ENCODE assay signal across 33 cellular contexts in genomic region chr13:84843368-84843767, GRCh38.
"Had no signal": no experiment of that assay in that cellular context is flagged by ENCODE, and none has a peak within 500 bp of the region (broad histone marks: within the 10 kb centered on the region; RNA-seq: fewer than 3 reads in every experiment).

No MANE protein-coding gene starts in this region.

- H3K4me3 ChIP-seq: esophagus muscularis mucosa, gastroesophageal sphincter, heart right ventricle, hepatocyte had no signal

- H3K36me3 ChIP-seq: brain microvascular endothelial cell, esophagus muscularis mucosa, gastroesophageal sphincter, heart right ventricle, WERI-Rb-1 had no signal

- H3K27me3 Mint-ChIP-seq: activated B cell treated with CpG ODN at 0.5 μM for 24 hours; activated CD8-positive, alpha-beta T cell treated with anti-CD3 and anti-CD28 coated beads for 36 hours; activated naive CD8-positive, alpha-beta T cell; activated T-helper 17 cell treated with anti-CD3 and anti-CD28 coated beads, Interleukin-2, amount 50 U/mL, for 72 hours had no signal

- H3K27ac ChIP-seq: brain microvascular endothelial cell, esophagus muscularis mucosa, gastroesophageal sphincter, heart right ventricle, hepatocyte, WERI-Rb-1 had no signal

- H3K9me3 ChIP-seq: esophagus muscularis mucosa, gastroesophageal sphincter had no signal

- H3K4me3 Mint-ChIP-seq: activated B cell treated with CpG ODN at 0.5 μM for 24 hours; activated CD8-positive, alpha-beta T cell treated with anti-CD3 and anti-CD28 coated beads for 36 hours; activated naive CD8-positive, alpha-beta T cell; activated T-cell treated with anti-CD3 and anti-CD28 coated beads, Interleukin-2, amount 50 U/mL, for 4 hours; activated T-helper 17 cell treated with anti-CD3 and anti-CD28 coated beads, Interleukin-2, amount 50 U/mL, for 72 hours; T-helper 2 cell treated with Interferon-gamma antibody and Interleukin-4, amounts not matched to agents 5 μg/mL and 100 μg/mL, for 36 hours had no signal

- DNase-seq: activated B cell treated with CpG ODN at 0.5 μM for 24 hours; activated CD4-positive, alpha-beta T cell treated with anti-CD3 and anti-CD28 coated beads for 48 hours; activated CD4-positive, alpha-beta T cell treated with anti-CD3 and anti-CD28 coated beads, Interleukin-2, amount 50 U/mL, for 1 hour; activated CD4-positive, alpha-beta T cell treated with anti-CD3 and anti-CD28 coated beads, Interleukin-2, amount 50 U/mL, for 48 hours; activated CD8-positive, alpha-beta memory T cell treated with anti-CD3 and anti-CD28 coated beads for 24 hours; activated CD8-positive, alpha-beta T cell treated with anti-CD3 and anti-CD28 coated beads for 36 hours; activated effector memory CD4-positive, alpha-beta T cell treated with Interleukin-2 at 50 U/mL for 16 hours; activated gamma-delta T cell treated with Interleukin-2 at 50 U/mL for 16 hours; activated naive CD4-positive, alpha-beta T cell treated with anti-CD3 and anti-CD28 coated beads, Interleukin-2, amount 50 U/mL, for 16 hours; activated naive CD4-positive, alpha-beta T cell treated with Interleukin-2 at 50 U/mL for 16 hours; activated T-cell treated with anti-CD3 and anti-CD28 coated beads, Interleukin-2, amount 50 U/mL, for 4 hours; amniotic stem cell; anterior cingulate cortex; brain microvascular endothelial cell; caudate nucleus; cortex of kidney; dermis blood vessel endothelial cell; effector CD4-positive, alpha-beta T cell; foreskin melanocyte; heart right ventricle; T1000; WERI-Rb-1 had no signal

- ATAC-seq: activated CD4-positive, CD25-positive, alpha-beta regulatory T cell treated with anti-CD3 and anti-CD28 coated beads, Interleukin-2, amount 50 U/mL, for 24 hours; activated CD8-positive, alpha-beta T cell treated with anti-CD3 and anti-CD28 coated beads for 36 hours; activated T-cell treated with anti-CD3 and anti-CD28 coated beads, Interleukin-2, amount 50 U/mL, for 4 hours; activated T-helper 17 cell treated with anti-CD3 and anti-CD28 coated beads, Interleukin-2, amount 50 U/mL, for 72 hours; gastroesophageal sphincter; heart right ventricle had no signal

- H3K9me3 Mint-ChIP-seq: activated B cell treated with CpG ODN at 0.5 μM for 24 hours; T-helper 2 cell treated with Interferon-gamma antibody and Interleukin-4, amounts not matched to agents 5 μg/mL and 100 μg/mL, for 36 hours had no signal

- FAIRE-seq: astrocyte, colon, endometrium, endothelial cell of umbilical vein had no signal

- H3K36me3 Mint-ChIP-seq: activated naive CD8-positive, alpha-beta T cell had no signal

- H3K4me1 ChIP-seq: esophagus muscularis mucosa, heart right ventricle had no signal

- H3K4me1 Mint-ChIP-seq: activated B cell treated with CpG ODN at 0.5 μM for 24 hours; activated T-helper 17 cell treated with anti-CD3 and anti-CD28 coated beads, Interleukin-2, amount 50 U/mL, for 72 hours had no signal

- H3K27ac Mint-ChIP-seq: activated B cell treated with CpG ODN at 0.5 μM for 24 hours; activated CD8-positive, alpha-beta T cell treated with anti-CD3 and anti-CD28 coated beads for 36 hours; activated naive CD8-positive, alpha-beta T cell; activated T-helper 17 cell treated with anti-CD3 and anti-CD28 coated beads, Interleukin-2, amount 50 U/mL, for 72 hours; T-helper 2 cell treated with Interferon-gamma antibody and Interleukin-4, amounts not matched to agents 5 μg/mL and 100 μg/mL, for 36 hours had no signal

- H3K27me3 ChIP-seq: brain microvascular endothelial cell, esophagus muscularis mucosa, gastroesophageal sphincter, heart right ventricle, hepatocyte had no signal
